1 cellular context compared by ENCODE assay signal in genomic region chr21:33207471-33208149, GRCh38.
TF ChIP-seq lines count a peak whose summit lies in the region.

No MANE protein-coding gene starts in this region.

TF ChIP-seq in liver, 16 proteins besides CTCF, POLR2A, EP300 and RAD21:
- TF ChIP-seq YY1 (IDR thresholded peaks at IDR 0.05): peak; percentile 36
- no peak for TF ChIP-seq ATF3 (IDR thresholded peaks at IDR 0.05)
- TF ChIP-seq SP1 (IDR thresholded peaks at IDR 0.05): peak; percentile 38
- peak; percentile 28 to 31 for TF ChIP-seq RXRA (IDR thresholded peaks at IDR 0.05)
- TF ChIP-seq HNF4A (conservative IDR thresholded peaks at IDR 0.05): peak; percentile 75 to 76
- no peak for TF ChIP-seq HNF4G (IDR thresholded peaks at IDR 0.05)
- TF ChIP-seq MAX (IDR thresholded peaks at IDR 0.05): no peak
- peak in 1 of 2 donors; percentile 17 for TF ChIP-seq EGR1 (IDR thresholded peaks at IDR 0.05; ENCODE audit: low read depth in 2 of 2)
